ENCODE assay signal across 1 cellular context in the genomic region with DNA sequence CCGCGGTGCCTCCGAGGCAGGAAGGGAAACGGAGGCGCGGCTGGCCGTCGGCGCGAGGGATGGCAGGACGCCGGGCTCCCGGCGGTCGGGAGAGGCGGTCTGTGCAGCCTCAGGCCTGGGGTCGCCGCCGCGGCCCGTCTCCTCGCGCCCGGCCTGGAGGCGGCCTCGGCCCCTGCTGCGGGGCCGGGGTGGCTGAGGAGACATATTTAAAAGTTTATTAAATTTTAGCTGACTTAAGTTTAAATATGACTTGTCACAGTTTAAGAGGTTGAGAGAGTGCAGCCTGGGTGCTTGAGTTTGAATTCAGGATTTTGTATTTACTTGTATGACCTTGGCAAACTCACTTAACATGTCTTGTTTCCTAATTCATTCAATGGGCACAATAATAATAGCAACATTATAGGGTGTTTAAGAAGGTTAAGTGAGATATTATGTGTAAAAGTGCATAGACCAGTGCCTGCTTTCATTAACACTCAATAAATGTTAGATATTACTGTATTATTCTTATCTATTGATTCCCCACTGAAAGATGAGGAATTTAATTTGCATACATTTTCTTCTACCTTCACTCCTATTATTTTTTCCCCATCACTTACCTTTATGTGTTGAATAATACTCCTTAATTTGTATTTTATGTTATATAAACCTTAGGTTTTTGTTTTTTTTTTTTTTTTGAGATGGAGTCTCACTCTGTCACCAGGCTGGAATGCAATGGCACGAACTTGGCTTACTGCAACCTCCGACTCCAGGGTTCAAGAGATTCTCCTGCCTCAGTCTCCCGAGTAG.
TF ChIP-seq lines count a peak whose summit lies in the region.

No MANE protein-coding gene starts in this region.

TF ChIP-seq in H1, 55 proteins besides CTCF, POLR2A, EP300 and RAD21:
- TF ChIP-seq NRF1 (IDR thresholded peaks at IDR 0.05; ENCODE audit: low read depth, low read length), result no peak
- no peak for TF ChIP-seq SP2 (IDR thresholded peaks at IDR 0.05; ENCODE audit: low read length)
- TF ChIP-seq ASH2L (IDR thresholded peaks at IDR 0.05; ENCODE audit: low read length), result no peak
- no peak for TF ChIP-seq RNF2 (IDR thresholded peaks at IDR 0.05; ENCODE audit: borderline replicate concordance, low read depth, low read length, missing control alignments, poor library complexity, severe bottlenecking)
- 0 out of 4 replicates have a peak, but pooled peaks of 1 of the 2 experiments have one; percentile 42 for TF ChIP-seq SIN3A (conservative IDR thresholded peaks at IDR 0.05 in 1 of 2, IDR thresholded peaks at IDR 0.05 in 1 of 2; ENCODE audit: low read depth in 1 of 2, low read length in 2 of 2)
- no peak for TF ChIP-seq MAFK (IDR thresholded peaks at IDR 0.05; ENCODE audit: low read depth, low read length)
- no peak for TF ChIP-seq TAF1 (IDR thresholded peaks at IDR 0.05; ENCODE audit: low read depth, low read length)
